ENCODE assay signal across 9 cellular contexts in genomic region chr3:191235331-191236314, GRCh38. TPM values are rescaled to one million over a fixed set of nuclear protein-coding genes. Genes with fewer than 3 reads are reported as not detected.
DNase-seq lines count a peak whose midpoint lies in the region; ATAC-seq lines count a peak whose summit lies in the region.
"Had no signal": no experiment of that assay in that cellular context is flagged by ENCODE, and none has a peak within 500 bp of the region (broad histone marks: within the 10 kb centered on the region; RNA-seq: fewer than 3 reads in every experiment).

No MANE protein-coding gene starts in this region.

- no peaks in the 10 kb centered on the region for H3K36me3 Mint-ChIP-seq in activated T-helper 1 cell treated with anti-CD3 and anti-CD28 coated beads, Interleukin-12 subunit alpha, Interleukin-12 subunit beta, Interleukin-2, Interleukin-4 antibody, amounts not matched to agents 30 ng/mL and 10 ng/mL and 1 ng/mL, durations not matched to agents 14 hours and 24 hours and 36 hours (ENCODE audit: low read depth)

- intact Hi-C loops in activated T-helper 1 cell treated with anti-CD3 and anti-CD28 coated beads, Interleukin-12 subunit alpha, Interleukin-12 subunit beta, Interleukin-2, Interleukin-4 antibody, amounts not matched to agents 30 ng/mL and 10 ng/mL and 1 ng/mL, durations not matched to agents 14 hours and 24 hours and 36 hours (cut with micrococcal nuclease) = no loop called here

- DNase-seq in SJSA1 (ENCODE audit: low read depth in 1 of 2, low spot score in 2 of 2) = no peak
- peak; percentile 56 for DNase-seq in smooth muscle cell of the brain vasculature (ENCODE audit: low read depth, low spot score)
- no peak for DNase-seq in NCI-H1048 (lab: John Stamatoyannopoulos, UW)
- no peak for DNase-seq in activated T-helper 1 cell treated with anti-CD3 and anti-CD28 coated beads, Interleukin-12 subunit alpha, Interleukin-12 subunit beta, Interleukin-2, Interleukin-4 antibody, amounts not matched to agents 30 ng/mL and 10 ng/mL and 1 ng/mL, durations not matched to agents 14 hours and 24 hours and 36 hours (ENCODE audit: low spot score)
- no peak for DNase-seq in OCI-M2 (lab: John Stamatoyannopoulos, UW; ENCODE audit: unreplicated experiment)
- DNase-seq: hypothalamus, Kasumi-1 had no signal

- peak; percentile 100 for ATAC-seq in GM19035 (IDR thresholded peaks at IDR 0.05; ENCODE audit: unreplicated experiment)
- ATAC-seq in HG02763 (IDR thresholded peaks at IDR 0.05; ENCODE audit: unreplicated experiment) = peak; percentile 98

- peak overlapping the region; percentile 53 for H3K27ac ChIP-seq in SJSA1

- no peaks in the 10 kb centered on the region for H3K4me1 Mint-ChIP-seq in activated T-helper 1 cell treated with anti-CD3 and anti-CD28 coated beads, Interleukin-12 subunit alpha, Interleukin-12 subunit beta, Interleukin-2, Interleukin-4 antibody, amounts not matched to agents 30 ng/mL and 10 ng/mL and 1 ng/mL, durations not matched to agents 14 hours and 24 hours and 36 hours (ENCODE audit: low read depth)

- H3K27ac Mint-ChIP-seq in activated T-helper 1 cell treated with anti-CD3 and anti-CD28 coated beads, Interleukin-12 subunit alpha, Interleukin-12 subunit beta, Interleukin-2, Interleukin-4 antibody, amounts not matched to agents 30 ng/mL and 10 ng/mL and 1 ng/mL, durations not matched to agents 14 hours and 24 hours and 36 hours = no peak overlapping the region

- peaks cover 2% of the 10 kb centered on the region for H3K27me3 Mint-ChIP-seq in activated T-helper 1 cell treated with anti-CD3 and anti-CD28 coated beads, Interleukin-12 subunit alpha, Interleukin-12 subunit beta, Interleukin-2, Interleukin-4 antibody, amounts not matched to agents 30 ng/mL and 10 ng/mL and 1 ng/mL, durations not matched to agents 14 hours and 24 hours and 36 hours (ENCODE audit: insufficient read depth)

- H3K9me3 ChIP-seq in SJSA1 (replicated peaks) = no peaks in the 10 kb centered on the region

- H3K9me3 Mint-ChIP-seq in activated T-helper 1 cell treated with anti-CD3 and anti-CD28 coated beads, Interleukin-12 subunit alpha, Interleukin-12 subunit beta, Interleukin-2, Interleukin-4 antibody, amounts not matched to agents 30 ng/mL and 10 ng/mL and 1 ng/mL, durations not matched to agents 14 hours and 24 hours and 36 hours = no peaks in the 10 kb centered on the region

- no peaks in the 10 kb centered on the region for H3K36me3 ChIP-seq in SJSA1

- no peak overlapping the region for H3K4me3 Mint-ChIP-seq in activated T-helper 1 cell treated with anti-CD3 and anti-CD28 coated beads, Interleukin-12 subunit alpha, Interleukin-12 subunit beta, Interleukin-2, Interleukin-4 antibody, amounts not matched to agents 30 ng/mL and 10 ng/mL and 1 ng/mL, durations not matched to agents 14 hours and 24 hours and 36 hours

- no peak overlapping the region for H3K4me3 ChIP-seq in SJSA1

- no peaks in the 10 kb centered on the region for H3K27me3 ChIP-seq in SJSA1 (replicated peaks)

- peaks cover 40% of the 10 kb centered on the region for H3K4me1 ChIP-seq in SJSA1 (replicated peaks)

RNA-seq across cellular contexts. Expression of gene OSTN, which starts 36.6 kb away (rescaled TPM):
- not detected in 2 replicates for total RNA-seq in SJSA1 (2014; rRNA removed; shearing (Covaris generic))
- not detected in 2 replicates for total RNA-seq in activated T-helper 1 cell treated with anti-CD3 and anti-CD28 coated beads, Interleukin-12 subunit alpha, Interleukin-12 subunit beta, Interleukin-2, Interleukin-4 antibody, amounts not matched to agents 30 ng/mL and 10 ng/mL and 1 ng/mL, durations not matched to agents 14 hours and 24 hours and 36 hours
